In genomic region chr1:182599339-182599738, GRCh38 we compare ENCODE assay signal across 8 cellular contexts. TPM values are rescaled to one million over a fixed set of nuclear protein-coding genes. Genes with fewer than 3 reads are reported as not detected.
A peak's percentile ranks its signal among the peaks of the same experiment; 100 is the strongest.
DNase-seq lines count a peak whose midpoint lies in the region; ATAC-seq, FAIRE-seq and TF ChIP-seq lines count a peak whose summit lies in the region.

No MANE protein-coding gene starts in this region.

- H3K79me2 ChIP-seq in GM23338 (replicated peaks; ENCODE audit: insufficient read depth) (peaks cover 19% of the 10 kb centered on the region), keratinocyte (ENCODE audit: control insufficient read depth, insufficient read depth, low read length) (no peaks in the 10 kb centered on the region)

- H3K27ac Mint-ChIP-seq in GM23338, result no peak overlapping the region

- dilution Hi-C loops in keratinocyte (cut with MboI; ENCODE audit: extremely low pct_ligation_motif_present, low sequenced_read_pairs), result loop anchor here (25.0 kb wide), 3 partner anchors 162 to 512 kb away; partner anchors contain the start of gene NPL

- peaks cover 4% of the 10 kb centered on the region for H3K4me1 Mint-ChIP-seq in GM23338

- 0 out of 2 replicates have a peak, but pooled peaks cover 3% of the 10 kb centered on the region for H3F3A ChIP-seq in GM23338 (replicated peaks; ENCODE audit: low read depth)

- H3K27ac ChIP-seq in GM23338 (ENCODE audit: low read depth), result no peak overlapping the region
- H3K27ac ChIP-seq in keratinocyte (ENCODE audit: control insufficient read depth, insufficient read depth, low read length), result no peak overlapping the region

- H3K9me2 ChIP-seq in GM23338 (ENCODE audit: insufficient read depth), result no peaks in the 10 kb centered on the region

- peaks cover 6% of the 10 kb centered on the region; the same call in 1 of the 2 replicates for H4K20me1 ChIP-seq in GM23338 (replicated peaks; ENCODE audit: insufficient read depth)
- H4K20me1 ChIP-seq in keratinocyte (ENCODE audit: control insufficient read depth, extremely low read depth, insufficient read depth, low read length), result no peaks in the 10 kb centered on the region

- DNase-seq in COLO668 (lab: John Stamatoyannopoulos, UW; ENCODE audit: unreplicated experiment) (peak; percentile 50), GM23338 (ENCODE audit: low spot score) (peak; percentile 72), keratinocyte (ENCODE audit: low read depth, low spot score) (no peak), DMS153 treated with DMSO at 0.1 percent for 48 hours (lab: John Stamatoyannopoulos, UW; ENCODE audit: unreplicated experiment) (no peak)
- DNase-seq in activated T-cell treated with anti-CD3 and anti-CD28 coated beads, Interleukin-2, amount 50 U/mL, for 48 hours, result peak; percentile 51 to 59

- no peaks in the 10 kb centered on the region for H3K9me3 Mint-ChIP-seq in GM23338

- H3K9me3 ChIP-seq in keratinocyte (ENCODE audit: control insufficient read depth, low read depth, low read length), result no peaks in the 10 kb centered on the region

- H3K4me2 ChIP-seq in GM23338 (no peak overlapping the region), keratinocyte (ENCODE audit: control insufficient read depth, extremely low read depth, insufficient read depth, low read depth, low read length) (no peak overlapping the region)

- H3K9me1 ChIP-seq in keratinocyte (ENCODE audit: control insufficient read depth, extremely low read depth, insufficient read depth, low read length), result no peaks in the 10 kb centered on the region

- FAIRE-seq in keratinocyte (lab: Jason Lieb, UNC), result no peak

- ATAC-seq in GM23338, result peak; percentile 32
- ATAC-seq in GM19452 (IDR thresholded peaks at IDR 0.05; ENCODE audit: unreplicated experiment), result no peak
- ATAC-seq in HG02763 (IDR thresholded peaks at IDR 0.05; ENCODE audit: unreplicated experiment), result no peak
- no peak for ATAC-seq in GM21526 (IDR thresholded peaks at IDR 0.05; ENCODE audit: low FRiP score, unreplicated experiment)

- peaks cover 4% of the 10 kb centered on the region; the same call in 1 of the 3 replicates for H3K36me3 Mint-ChIP-seq in GM23338 (ENCODE audit: low read depth)

- H3K4me1 ChIP-seq in GM23338 (ENCODE audit: insufficient read depth) (peaks cover 23% of the 10 kb centered on the region), keratinocyte (ENCODE audit: control insufficient read depth, extremely low read depth, insufficient read depth, low read length) (peaks cover 3% of the 10 kb centered on the region)

- H3K36me3 ChIP-seq in GM23338 (ENCODE audit: insufficient read depth), result peaks cover 18% of the 10 kb centered on the region
- H3K36me3 ChIP-seq in keratinocyte (ENCODE audit: control insufficient read depth in 2 of 2, extremely low read depth in 1 of 2, insufficient read depth in 2 of 2, low read length in 2 of 2), result no peaks in the 10 kb centered on the region

- peaks cover 12% of the 10 kb centered on the region for H3K27me3 Mint-ChIP-seq in GM23338 (ENCODE audit: insufficient read depth, low read depth, poor library complexity)

- no peak overlapping the region for H3K9ac ChIP-seq in keratinocyte (ENCODE audit: control insufficient read depth, extremely low read depth, insufficient read depth, low read length)

- peak; percentile 72 to 73 for TF ChIP-seq CTCF in GM23338 (conservative IDR thresholded peaks at IDR 0.05; ENCODE audit: low read depth in 2 of 2)
- TF ChIP-seq CTCF in keratinocyte (optimal IDR thresholded peaks at IDR 0.05 in 1 of 3, IDR thresholded peaks at IDR 0.05 in 1 of 3, conservative IDR thresholded peaks at IDR 0.05 in 1 of 3; ENCODE audit: extremely low read depth in 1 of 3, insufficient read depth in 2 of 3, low read length in 3 of 3), result peak; percentile 27 to 33 (median 30)

- H3K4me3 Mint-ChIP-seq in GM23338, result no peak overlapping the region

- H3K27me3 ChIP-seq in GM23338 (ENCODE audit: insufficient read depth) (peaks cover 13% of the 10 kb centered on the region; the same call in 1 of the 2 replicates), keratinocyte (ENCODE audit: control insufficient read depth, extremely low read depth, insufficient read depth, low read length) (peaks cover 19% of the 10 kb centered on the region)

- no peak overlapping the region for H3K4me3 ChIP-seq in GM23338
- no peak overlapping the region for H3K4me3 ChIP-seq in keratinocyte (ENCODE audit: control insufficient read depth in 2 of 3, extremely low read depth in 1 of 3, insufficient read depth in 2 of 3, low read depth in 1 of 3, low read length in 3 of 3)

- H2AFZ ChIP-seq in GM23338, result no peak overlapping the region
- H2AFZ ChIP-seq in keratinocyte (ENCODE audit: control insufficient read depth, low read length), result no peak overlapping the region

TF ChIP-seq in GM23338, 12 proteins besides CTCF, POLR2A, EP300 and RAD21:
- no peak for TF ChIP-seq ZNF114 (CRISPR knock-in tag; IDR thresholded peaks at IDR 0.05)
- no peak for TF ChIP-seq EZH2phosphoT487 (IDR thresholded peaks at IDR 0.05; ENCODE audit: unreplicated experiment)
- TF ChIP-seq ZNF331 (CRISPR knock-in tag; IDR thresholded peaks at IDR 0.05; ENCODE audit: low read depth), result no peak
- TF ChIP-seq POLR2AphosphoS5 (IDR thresholded peaks at IDR 0.05; ENCODE audit: low read depth), result no peak
- TF ChIP-seq EZH2 (IDR thresholded peaks at IDR 0.05; ENCODE audit: low read depth, unreplicated experiment), result no peak
- TF ChIP-seq ETS1 (IDR thresholded peaks at IDR 0.05), result no peak
TF ChIP-seq in GM23338: peak in this region for 0.

RNA-seq across cellular contexts. Expression of gene RGS16, which starts 4.8 kb away (rescaled TPM):
- 15.4 and 18.2 TPM in 2 replicates for total RNA-seq in GM23338 (2014; rRNA removed; shearing (Covaris generic))
- polyA plus RNA-seq in GM23338 (2016; fragmentation: Nextera tagmentation; extraction: Ambion mirVana) (31.6 and 35.2 TPM in 2 replicates), keratinocyte (0.18 to 0.34 TPM (median 0.19 TPM) in 3 replicates)
- 0.67 TPM for polyA plus RNA-seq in keratinocyte (2011; ENCODE audit: low read depth)
- 0.22 and 0.41 TPM in 2 replicates for polyA plus RNA-seq in keratinocyte (2011; cell fraction: cytosol; rRNA removed)
- 0.32 and 0.79 TPM in 2 replicates for polyA plus RNA-seq in keratinocyte (2011; cell fraction: nucleus; rRNA removed)
- 0.13 and 1.4 TPM in 2 replicates for polyA plus RNA-seq in keratinocyte (2012; ENCODE audit: low replicate concordance)
- 0.06 to 0.13 TPM in 2 of 3 replicates, not detected in the other for polyA minus RNA-seq in keratinocyte
- polyA minus RNA-seq in keratinocyte (2011; cell fraction: cytosol; rRNA and poly(A)+ RNA removed), result not detected
- polyA minus RNA-seq in keratinocyte (2011; cell fraction: nucleus; rRNA and poly(A)+ RNA removed), result 0.21 and 0.23 TPM in 2 replicates

RNA-seq across cellular contexts. Expression of gene RNASEL, which starts 10.3 kb away (rescaled TPM):
- total RNA-seq in GM23338 (2014; rRNA removed; shearing (Covaris generic)), result 0.85 and 0.94 TPM in 2 replicates
- polyA plus RNA-seq in GM23338 (2016; fragmentation: Nextera tagmentation; extraction: Ambion mirVana), result 0.37 and 0.38 TPM in 2 replicates
- 3.6 to 4.7 TPM (median 3.9 TPM) in 3 replicates for polyA plus RNA-seq in keratinocyte
- 2.3 TPM for polyA plus RNA-seq in keratinocyte (2011; ENCODE audit: low read depth)
- 1.9 and 3.2 TPM in 2 replicates for polyA plus RNA-seq in keratinocyte (2011; cell fraction: cytosol; rRNA removed)
- 5.7 and 6.9 TPM in 2 replicates for polyA plus RNA-seq in keratinocyte (2011; cell fraction: nucleus; rRNA removed)
- polyA plus RNA-seq in keratinocyte (2012; ENCODE audit: low replicate concordance), result 2.8 and 3.1 TPM in 2 replicates
- 1.2 to 5.0 TPM (median 4.7 TPM) in 3 replicates for polyA minus RNA-seq in keratinocyte
- 1.3 TPM for polyA minus RNA-seq in keratinocyte (2011; cell fraction: cytosol; rRNA and poly(A)+ RNA removed)
- polyA minus RNA-seq in keratinocyte (2011; cell fraction: nucleus; rRNA and poly(A)+ RNA removed), result 2.4 and 5.6 TPM in 2 replicates

Comparison
In these comparisons a context has a peak if more than half of its experiments do, and no peak if none do; other contexts are left out.
1. DNase-seq: peak in COLO668 (single experiment), GM23338 (single experiment) and activated T-cell treated with anti-CD3 and anti-CD28 coated beads, Interleukin-2, amount 50 U/mL, for 48 hours (2 of 2); none in keratinocyte (single experiment) and DMS153 treated with DMSO at 0.1 percent for 48 hours (single experiment).
2. RNA of gene RGS16, which starts 4.8 kb away (polyA plus RNA-seq): 31.6 to 35.2 TPM in GM23338; 0.13 to 1.4 TPM in keratinocyte; every median in the first group is over 10 times any median in the second.